In the genomic region with DNA sequence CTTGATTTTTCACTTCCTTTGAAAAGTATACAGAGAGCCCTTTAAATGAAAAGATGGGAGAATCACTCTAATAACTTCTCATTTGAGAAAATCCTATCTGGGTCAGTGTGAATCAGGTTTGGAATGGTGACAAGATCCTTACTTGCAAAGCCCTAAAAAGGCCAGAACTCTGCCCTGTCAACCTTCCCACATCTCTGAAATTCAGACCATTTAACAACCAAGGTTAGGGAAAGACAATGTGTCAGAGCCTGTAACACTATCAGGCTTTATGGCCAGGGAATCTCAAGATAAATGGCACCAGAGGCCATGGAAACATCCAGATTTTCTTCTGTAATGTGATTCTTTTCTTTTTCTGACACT, we compare ENCODE assay signal across 25 cellular contexts.
DNase-seq lines count a peak whose midpoint lies in the region; ATAC-seq, FAIRE-seq and TF ChIP-seq lines count a peak whose summit lies in the region.
"Had no signal": no experiment of that assay in that cellular context is flagged by ENCODE, and none has a peak within 500 bp of the region (broad histone marks: within the 10 kb centered on the region; RNA-seq: fewer than 3 reads in every experiment).

No MANE protein-coding gene starts in this region.

- CTCF ChIA-PET in HepG2 (lab: Yijun Ruan, JAX; ENCODE audit: low intra/inter-chr PET ratio, low total read pairs), result no interaction called here

- TF ChIP-seq EP300 in HepG2 (IDR thresholded peaks at IDR 0.05; ENCODE audit: low read depth in 2 of 2, low read length in 2 of 2), result no peak
- TF ChIP-seq EP300 in HepG2 (CRISPR knock-in tag; IDR thresholded peaks at IDR 0.05; ENCODE audit: borderline replicate concordance), result no peak

- no peaks in the 10 kb centered on the region for H3K9me2 ChIP-seq in GM23248 (ENCODE audit: insufficient read depth)

- no peaks in the 10 kb centered on the region for H3K79me2 ChIP-seq in GM23248 (ENCODE audit: insufficient read depth)
- H3K79me2 ChIP-seq in HepG2 (ENCODE audit: insufficient read depth, low read length), result no peaks in the 10 kb centered on the region

- H3K27me3 Mint-ChIP-seq in activated T-helper 17 cell treated with anti-CD3 and anti-CD28 coated beads, Interleukin-2, amount 50 U/mL, for 72 hours, result no peaks in the 10 kb centered on the region
- H3K27me3 Mint-ChIP-seq: CD4-positive, CD25-positive, alpha-beta regulatory T cell had no signal

- TF ChIP-seq RAD21 in HepG2 (CRISPR knock-in tag; IDR thresholded peaks at IDR 0.05), result no peak

- H2AFZ ChIP-seq in GM23248 (peak overlapping the region; percentile 54; the same call in 1 of the 2 replicates), HepG2 (ENCODE audit: low read length) (no peak overlapping the region)
- H2AFZ ChIP-seq: PC-9 had no signal

- no peaks in the 10 kb centered on the region for H3K36me3 Mint-ChIP-seq in activated T-helper 17 cell treated with anti-CD3 and anti-CD28 coated beads, Interleukin-2, amount 50 U/mL, for 72 hours (ENCODE audit: low read depth)
- H3K36me3 Mint-ChIP-seq: CD4-positive, CD25-positive, alpha-beta regulatory T cell had no signal

- no peak overlapping the region for H3K4me3 ChIP-seq in GM23248
- H3K4me3 ChIP-seq in dorsolateral prefrontal cortex, result no peak overlapping the region
- no peak overlapping the region for H3K4me3 ChIP-seq in thymus (ENCODE audit: low read length)
- no peak overlapping the region for H3K4me3 ChIP-seq in HepG2 (replicated peaks in 1 of 3; ENCODE audit: insufficient read depth in 1 of 3, low read depth in 2 of 3, low read length in 3 of 3)
- H3K4me3 ChIP-seq: A549, GM12878, MG63, PC-9 had no signal

- TF ChIP-seq POLR2A in HepG2 (IDR thresholded peaks at IDR 0.05; ENCODE audit: insufficient read depth in 1 of 2, low read depth in 2 of 2, low read length in 2 of 2), result no peak

- no peak overlapping the region for H3K4me3 Mint-ChIP-seq in activated T-helper 17 cell treated with anti-CD3 and anti-CD28 coated beads, Interleukin-2, amount 50 U/mL, for 72 hours
- H3K4me3 Mint-ChIP-seq: CD4-positive, CD25-positive, alpha-beta regulatory T cell had no signal

- H4K20me1 ChIP-seq in GM23248 (ENCODE audit: insufficient read depth) (no peaks in the 10 kb centered on the region), HepG2 (ENCODE audit: insufficient read depth, low read length) (no peaks in the 10 kb centered on the region)

- no peak for TF ChIP-seq CTCF in dorsolateral prefrontal cortex (IDR thresholded peaks at IDR 0.05 in 54 of 56, conservative IDR thresholded peaks at IDR 0.05 in 2 of 56; ENCODE audit: low read depth in 1 of 56, partially characterized antibody in 56 of 56)
- no peak for TF ChIP-seq CTCF in omental fat pad (IDR thresholded peaks at IDR 0.05)
- no peak for TF ChIP-seq CTCF in HepG2 (CRISPR knock-in tag; IDR thresholded peaks at IDR 0.05)
- TF ChIP-seq CTCF in GM20000 (IDR thresholded peaks at IDR 0.05; ENCODE audit: extremely low read depth, missing control alignments), result no peak

- intact Hi-C loops in dorsolateral prefrontal cortex (cut with DNase I), result no loop called here
- intact Hi-C loops in HepG2 (cut with micrococcal nuclease; ENCODE audit: unreplicated experiment), result no loop called here

- FAIRE-seq in HepG2 (lab: Jason Lieb, UNC), result no peak
- FAIRE-seq: A549, GM12878 had no signal

- H3K9me3 ChIP-seq in GM23248 (ENCODE audit: low read depth) (no peaks in the 10 kb centered on the region), thymus (ENCODE audit: control insufficient read depth) (no peaks in the 10 kb centered on the region), HepG2 (ENCODE audit: low read length) (no peaks in the 10 kb centered on the region)
- H3K9me3 ChIP-seq: A549, MG63 had no signal

- POLR2A ChIA-PET in HepG2 (lab: Yijun Ruan, JAX), result no interaction called here

- peaks cover 15% of the 10 kb centered on the region for H3K4me1 ChIP-seq in GM23248 (ENCODE audit: insufficient read depth)
- no peaks in the 10 kb centered on the region for H3K4me1 ChIP-seq in thymus (ENCODE audit: control insufficient read depth, insufficient read depth, low read length)
- no peaks in the 10 kb centered on the region for H3K4me1 ChIP-seq in HepG2 (ENCODE audit: insufficient read depth, low read length)
- H3K4me1 ChIP-seq: A549 had no signal

- no peak overlapping the region for H3K27ac Mint-ChIP-seq in activated T-helper 17 cell treated with anti-CD3 and anti-CD28 coated beads, Interleukin-2, amount 50 U/mL, for 72 hours
- H3K27ac Mint-ChIP-seq: CD4-positive, CD25-positive, alpha-beta regulatory T cell had no signal

- in situ Hi-C loops in GM23248 (cut with MboI), result no loop called here
- in situ Hi-C loops in HepG2 (cut with HindIII; ENCODE audit: extremely low pct_ligation_motif_present, low pct_unique_long_range_greater_than_20kb), result no loop called here

- H3K9ac ChIP-seq in GM23248 (no peak overlapping the region), HepG2 (ENCODE audit: insufficient read depth, low read depth, low read length) (no peak overlapping the region)

- no peaks in the 10 kb centered on the region for H3K9me3 Mint-ChIP-seq in activated T-helper 17 cell treated with anti-CD3 and anti-CD28 coated beads, Interleukin-2, amount 50 U/mL, for 72 hours

- DNase-seq in GM23248 (peak; percentile 55), dorsolateral prefrontal cortex (no peak), omental fat pad (ENCODE audit: low spot score) (no peak), HepG2 (ENCODE audit: low spot score) (no peak), GM20000 (ENCODE audit: low spot score) (no peak)
- DNase-seq: CD4-positive, CD25-positive, alpha-beta regulatory T cell; DMS79; GOT3; Kasumi-1; MG63; NCI-H1048; NCI-H1436; NCI-H1930; NCI-H2227 treated with DMSO at 0.1 percent for 48 hours; NCI-H510A; NCI-H748 treated with DMSO at 0.1 percent for 48 hours; PC-9; RPMI8226; SHP77 had no signal

- H3F3A ChIP-seq in GM23248 (ENCODE audit: insufficient read depth), result peaks cover 9% of the 10 kb centered on the region; the same call in 1 of the 2 replicates

- no peaks in the 10 kb centered on the region for H3K36me3 ChIP-seq in GM23248 (ENCODE audit: low read depth)
- H3K36me3 ChIP-seq in thymus (ENCODE audit: control insufficient read depth, insufficient read depth), result no peaks in the 10 kb centered on the region
- no peaks in the 10 kb centered on the region for H3K36me3 ChIP-seq in HepG2 (replicated peaks in 1 of 2; ENCODE audit: control insufficient read depth in 1 of 2, insufficient read depth in 2 of 2, low read length in 2 of 2)
- H3K36me3 ChIP-seq: MG63 had no signal

- no peaks in the 10 kb centered on the region for H3K4me1 Mint-ChIP-seq in activated T-helper 17 cell treated with anti-CD3 and anti-CD28 coated beads, Interleukin-2, amount 50 U/mL, for 72 hours
- H3K4me1 Mint-ChIP-seq: CD4-positive, CD25-positive, alpha-beta regulatory T cell had no signal

- H3K27me3 ChIP-seq in GM23248 (replicated peaks; ENCODE audit: insufficient read depth) (no peaks in the 10 kb centered on the region), dorsolateral prefrontal cortex (no peaks in the 10 kb centered on the region), thymus (ENCODE audit: control insufficient read depth, insufficient read depth) (no peaks in the 10 kb centered on the region), HepG2 (ENCODE audit: control insufficient read depth in 1 of 2, insufficient read depth in 2 of 2, low read length in 2 of 2) (peaks cover 0 to 2% of the 10 kb centered on the region in 2 experiments; a peak in 1 of 5 replicates)

- H3K4me2 ChIP-seq in GM23248 (ENCODE audit: unreplicated experiment) (peak overlapping the region; percentile 61), HepG2 (ENCODE audit: low read depth, low read length) (no peak overlapping the region)
- H3K4me2 ChIP-seq: A549, PC-9 had no signal

- no TSS peak for BruUV-seq in HepG2 (replicated peaks; lab: Mats Ljungman, UMichigan)

- peak; percentile 63 for ATAC-seq in omental fat pad (ENCODE audit: low FRiP score)
- ATAC-seq in HepG2, result no peak
- no peak for ATAC-seq in activated T-helper 17 cell treated with anti-CD3 and anti-CD28 coated beads, Interleukin-2, amount 50 U/mL, for 72 hours (replicated peaks)
- no peak for ATAC-seq in HG02763 (IDR thresholded peaks at IDR 0.05; ENCODE audit: unreplicated experiment)
- ATAC-seq: A549, GM12878, HCT116 had no signal

- peak overlapping the region; percentile 59 for H3K27ac ChIP-seq in GM23248
- peak overlapping the region in 48 of 59 donors; percentile 3 to 81 (median 52) for H3K27ac ChIP-seq in dorsolateral prefrontal cortex
- H3K27ac ChIP-seq in thymus (ENCODE audit: low read depth), result peak overlapping the region; percentile 52
- no peak overlapping the region for H3K27ac ChIP-seq in HepG2 (ENCODE audit: extremely low read length, insufficient read depth, low read length)
- H3K27ac ChIP-seq: A549, PC-9 had no signal

TF ChIP-seq in HepG2, 621 proteins besides CTCF, POLR2A, EP300 and RAD21 (continues in another document):
- TF ChIP-seq ZNF431 (CRISPR knock-in tag; IDR thresholded peaks at IDR 0.05; ENCODE audit: borderline replicate concordance, low read depth), result no peak
- TF ChIP-seq ZNF709 (CRISPR knock-in tag; IDR thresholded peaks at IDR 0.05), result no peak
